24 cellular contexts compared by ENCODE assay signal in the genomic region with DNA sequence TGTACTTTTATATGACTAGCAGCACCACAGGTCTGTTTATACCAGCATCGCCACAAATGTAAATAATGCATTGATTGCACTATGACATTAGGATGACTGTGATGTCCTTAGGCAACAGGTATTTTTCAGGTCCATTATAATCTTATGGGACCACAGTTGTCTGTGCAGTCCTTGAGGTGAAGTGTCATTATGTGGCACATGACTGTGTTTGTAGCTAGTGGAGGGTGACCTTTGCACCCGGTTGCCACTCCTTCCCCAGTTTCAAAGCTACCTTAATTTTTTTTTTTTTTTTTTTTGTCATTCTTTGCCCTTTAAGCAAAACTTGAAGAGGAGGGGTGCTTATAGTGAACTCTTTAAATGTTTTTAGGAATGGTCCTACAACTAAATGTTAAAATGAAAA.
"Had no signal": no experiment of that assay in that cellular context is flagged by ENCODE, and none has a peak within 500 bp of the region (broad histone marks: within the 10 kb centered on the region; RNA-seq: fewer than 3 reads in every experiment).

No MANE protein-coding gene starts in this region.

- DNase-seq: activated CD4-positive, alpha-beta memory T cell treated with anti-CD3 and anti-CD28 coated beads for 36 hours; activated CD4-positive, alpha-beta T cell treated with anti-CD3 and anti-CD28 coated beads, Interleukin-2, amount 10 ng/mL, durations not matched to agents 7 days and 5 days; activated CD4-positive, CD25-positive, alpha-beta regulatory T cell; activated CD8-positive, alpha-beta memory T cell treated with anti-CD3 and anti-CD28 coated beads for 24 hours; activated gamma-delta T cell treated with Interleukin-2 at 50 U/mL for 16 hours; activated naive CD4-positive, alpha-beta T cell treated with anti-CD3 and anti-CD28 coated beads, Interleukin-2, amount 10 ng/mL, durations not matched to agents 7 days and 5 days; activated naive CD8-positive, alpha-beta T cell treated with anti-CD3 and anti-CD28 coated beads for 36 hours; activated T-cell treated with anti-CD3 and anti-CD28 coated beads for 4 hours; activated T-cell treated with anti-CD3 and anti-CD28 coated beads, Interleukin-2, amount 50 U/mL, for 72 hours; brain microvascular endothelial cell; Karpas-422; NCI-H146; NCI-H187 treated with DMSO at 0.1 percent for 48 hours; NCI-H345; NCI-H510A; NCI-H526 treated with DMSO at 0.1 percent for 48 hours; RPMI8226; SHP77 treated with DMSO at 0.1 percent for 48 hours; T-helper 17 cell; T-helper 9 cell had no signal

- ATAC-seq: activated T-cell treated with anti-CD3 and anti-CD28 coated beads, Interleukin-2, amount 50 U/mL, for 72 hours; K562; Panc1; T-helper 17 cell had no signal

- H3K27ac ChIP-seq: brain microvascular endothelial cell, cardiac muscle cell, VCaP had no signal

- H3K4me3 ChIP-seq: cardiac muscle cell, K562 had no signal

- H3K27me3 ChIP-seq: brain microvascular endothelial cell, cardiac muscle cell had no signal

- H3K36me3 ChIP-seq: brain microvascular endothelial cell, cardiac muscle cell had no signal
